Comparison of ENCODE assay signal across 8 cellular contexts in genomic region chr17:40107266-40107980, GRCh38. TPM values are rescaled to one million over a fixed set of nuclear protein-coding genes. Genes with fewer than 3 reads are reported as not detected.
DNase-seq lines count a peak whose midpoint lies in the region; ATAC-seq and TF ChIP-seq lines count a peak whose summit lies in the region.

No MANE protein-coding gene starts in this region.

- WGBS in ovary, 3 donors = 13 to 18% (median 16%) methylated on average over 12 of the region's 12 CpGs

- no peak for TF ChIP-seq EP300 in ovary (IDR thresholded peaks at IDR 0.05)

- in situ Hi-C loops in GM13977 (cut with MboI; ENCODE audit: low pct_unique_long_range_greater_than_20kb, low sequenced_read_pairs, unreplicated experiment) = no loop called here

- H3K9me3 ChIP-seq in ovary = no peaks in the 10 kb centered on the region

- H3K4me1 ChIP-seq in ovary (ENCODE audit: insufficient read depth) = peaks cover 53% of the 10 kb centered on the region

- TF ChIP-seq CTCF in endothelial cell (IDR thresholded peaks at IDR 0.05; ENCODE audit: unreplicated experiment) = no peak
- TF ChIP-seq CTCF in ovary (IDR thresholded peaks at IDR 0.05) = no peak
- no peak for TF ChIP-seq CTCF in GM13977 (IDR thresholded peaks at IDR 0.05; ENCODE audit: extremely low read depth, insufficient read depth, missing control alignments)
- no peak for TF ChIP-seq CTCF in GM20000 (IDR thresholded peaks at IDR 0.05; ENCODE audit: extremely low read depth, missing control alignments)

- H3K4me3 ChIP-seq in ovary = no peak overlapping the region

- no peak for TF ChIP-seq POLR2A in ovary (IDR thresholded peaks at IDR 0.05)

- H3K9me3 Mint-ChIP-seq in endothelial cell (ENCODE audit: unreplicated experiment) = no peaks in the 10 kb centered on the region

- H3K27me3 Mint-ChIP-seq in endothelial cell (ENCODE audit: unreplicated experiment) = peaks cover 22% of the 10 kb centered on the region

- peak overlapping the region; percentile 56 for H3K4me3 Mint-ChIP-seq in endothelial cell (ENCODE audit: unreplicated experiment)

- no peaks in the 10 kb centered on the region for H3K36me3 Mint-ChIP-seq in endothelial cell (ENCODE audit: low read depth, unreplicated experiment)

- H3K27me3 ChIP-seq in ovary = no peaks in the 10 kb centered on the region

- H3K27ac ChIP-seq in ovary = peak overlapping the region; percentile 89 to 91

- DNase-seq in CMK (ENCODE audit: low read depth) (peak; percentile 80), RPMI8226 (peak; percentile 57), endothelial cell (ENCODE audit: low spot score) (no peak), ovary (peak; percentile 37 to 51 (median 43)), GM13977 (ENCODE audit: low spot score) (no peak), HUDEP-2 (lab: John Stamatoyannopoulos, UW; ENCODE audit: unreplicated experiment in 76 of 76) (no peak), GM20000 (ENCODE audit: low spot score) (no peak)

- H3K4me1 Mint-ChIP-seq in endothelial cell (ENCODE audit: unreplicated experiment) = peaks cover 82% of the 10 kb centered on the region

- no peak for ATAC-seq in GM21619 (IDR thresholded peaks at IDR 0.05; ENCODE audit: unreplicated experiment)

- intact Hi-C loops in ovary (cut with DNase I) = loop anchor here in 2 of 4 donors (5.0 kb wide), 2 partner anchors 35 to 45 kb away; partner anchors contain the start of gene THRA (in 1 of the 2)

- no peaks in the 10 kb centered on the region for H3K36me3 ChIP-seq in ovary

- H3K27ac Mint-ChIP-seq in endothelial cell (ENCODE audit: unreplicated experiment) = peak overlapping the region; percentile 95

RNA-seq across cellular contexts. Expression of gene NR1D1, which starts 7.0 kb away (rescaled TPM):
- 2.6 TPM for total RNA-seq in endothelial cell (ENCODE audit: unreplicated experiment)
- total RNA-seq in ovary = 10 to 100 TPM; 10.7 to 73.8 (median 23.7) TPM
- 10 to 100 TPM; 11.8 to 59.0 TPM for polyA plus RNA-seq in ovary

RNA-seq across cellular contexts. Expression of gene MSL1, which starts 14.3 kb away (rescaled TPM):
- 96.2 TPM for total RNA-seq in endothelial cell (ENCODE audit: unreplicated experiment)
- 100 to 1,000 TPM in 1 of 7 donors, 10 to 100 TPM in 6; 59.6 to 110 (median 83.3) TPM for total RNA-seq in ovary
- polyA plus RNA-seq in ovary = 100 to 1,000 TPM in 1 of 2 donors, 10 to 100 TPM in 1; 60.8 to 122 TPM

RNA-seq across cellular contexts. Expression of gene CASC3, which starts 32.9 kb away (rescaled TPM):
- 96.4 TPM for total RNA-seq in endothelial cell (ENCODE audit: unreplicated experiment)
- total RNA-seq in ovary = 100 to 1,000 TPM in 4 of 7 donors, 10 to 100 TPM in 3; 39.9 to 122 (median 106) TPM
- polyA plus RNA-seq in ovary = 100 to 1,000 TPM in 1 of 2 donors, 10 to 100 TPM in 1; 53.1 to 113 TPM

RNA-seq across cellular contexts. Expression of gene THRA, which starts 44.7 kb away (rescaled TPM):
- total RNA-seq in endothelial cell (ENCODE audit: unreplicated experiment) (13.6 TPM), ovary (100 to 1,000 TPM in 2 of 7 donors, 10 to 100 TPM in 5; 51.4 to 129 (median 89.3) TPM)
- polyA plus RNA-seq in ovary = 10 to 100 TPM; 77.5 to 87.2 TPM

RNA-seq across cellular contexts. Expression of gene MED24, which starts 53.2 kb away (rescaled TPM):
- total RNA-seq in endothelial cell (ENCODE audit: unreplicated experiment) (111 TPM), ovary (10 to 100 TPM; 42.2 to 73.9 (median 66.7) TPM)
- polyA plus RNA-seq in ovary = 10 to 100 TPM; 45.1 to 51.3 TPM

Comparison
In these comparisons a context has a peak if more than half of its experiments do, and no peak if none do; other contexts are left out.
1. DNase-seq: peak in CMK (single experiment), RPMI8226 (single experiment) and ovary (5 of 5); none in endothelial cell (single experiment), GM13977 (single experiment), HUDEP-2 (0 of 76) and GM20000 (single experiment).